Comparison of ENCODE assay signal across 1 cellular context in genomic region chr6:138757131-138757530, GRCh38.
TF ChIP-seq lines count a peak whose summit lies in the region.

No MANE protein-coding gene starts in this region.

TF ChIP-seq in SK-N-SH, 30 proteins besides CTCF, POLR2A, EP300 and RAD21 (continued from another document):
- TF ChIP-seq ZBTB33 (IDR thresholded peaks at IDR 0.05; ENCODE audit: borderline replicate concordance, low read depth) (no peak), MEF2A (IDR thresholded peaks at IDR 0.05; ENCODE audit: borderline replicate concordance, low read depth) (no peak), NFIC (IDR thresholded peaks at IDR 0.05; ENCODE audit: borderline replicate concordance) (no peak), TEAD4 (IDR thresholded peaks at IDR 0.05; ENCODE audit: borderline replicate concordance, insufficient read depth) (no peak), GABPA (IDR thresholded peaks at IDR 0.05; ENCODE audit: low read depth) (no peak), REST (IDR thresholded peaks at IDR 0.05; ENCODE audit: low read depth, low read length) (no peak)
